In genomic region chr1:205889006-205889405, GRCh38 we compare ENCODE assay signal across 8 cellular contexts. TPM values are rescaled to one million over a fixed set of nuclear protein-coding genes. Genes with fewer than 3 reads are reported as not detected.
"Had no signal": no experiment of that assay in that cellular context is flagged by ENCODE, and none has a peak within 500 bp of the region (broad histone marks: within the 10 kb centered on the region; RNA-seq: fewer than 3 reads in every experiment).

No MANE protein-coding gene starts in this region.

RNA-seq across cellular contexts. Expression of gene PM20D1, which starts 39.1 kb away (rescaled TPM):
- total RNA-seq: ascending aorta, esophagus mucosa, hepatocyte had no signal

RNA-seq across cellular contexts. Expression of gene SLC26A9, which starts 54.2 kb away (rescaled TPM):
- total RNA-seq: activated naive CD4-positive, alpha-beta T cell treated with anti-CD3 and anti-CD28 coated beads, Interleukin-2, amount 50 U/mL, for 72 hours; activated T-helper 1 cell treated with anti-CD3 and anti-CD28 coated beads, Interleukin-12 subunit alpha, Interleukin-12 subunit beta, Interleukin-2, Interleukin-4 antibody, amounts not matched to agents 30 ng/mL and 10 ng/mL and 1 ng/mL, durations not matched to agents 14 hours and 24 hours and 36 hours; ascending aorta; dermis microvascular lymphatic vessel endothelial cell; frontal cortex; natural killer cell had no signal
